In genomic region chr12:121799842-121800693, GRCh38 we compare ENCODE assay signal across 8 cellular contexts. TPM values are rescaled to one million over a fixed set of nuclear protein-coding genes. Genes with fewer than 3 reads are reported as not detected.
DNase-seq lines count a peak whose midpoint lies in the region; ATAC-seq and TF ChIP-seq lines count a peak whose summit lies in the region.

No MANE protein-coding gene starts in this region.

- H3K9me3 Mint-ChIP-seq in T-cell (no peaks in the 10 kb centered on the region), progenitor cell of endocrine pancreas (ENCODE audit: low read depth) (no peaks in the 10 kb centered on the region)

- peak overlapping the region; percentile 100 for H3K9ac ChIP-seq in Loucy (ENCODE audit: low read depth, low read length, poor library complexity, severe bottlenecking)

- H3K36me3 ChIP-seq in ACC112 (ENCODE audit: insufficient read depth, low read length) (no peaks in the 10 kb centered on the region; the same call in 1 of the 2 replicates), Loucy (ENCODE audit: insufficient read depth, low read length) (0 out of 2 replicates have a peak, but pooled peaks cover 5% of the 10 kb centered on the region), ascending aorta (peaks cover 5 to 7% of the 10 kb centered on the region in 2 donors), right atrium auricular region (peaks cover 7% of the 10 kb centered on the region)

- H3K27me3 ChIP-seq in ACC112 (ENCODE audit: insufficient read depth, low read length) (no peaks in the 10 kb centered on the region), Loucy (ENCODE audit: insufficient read depth, low read length, poor library complexity, severe bottlenecking) (peaks cover 6% of the 10 kb centered on the region), ascending aorta (no peaks in the 10 kb centered on the region), right atrium auricular region (no peaks in the 10 kb centered on the region)

- peak overlapping the region; percentile 100 for H3K27ac ChIP-seq in ACC112 (ENCODE audit: low read depth, low read length)
- H3K27ac ChIP-seq in ascending aorta: peak overlapping the region; percentile 100
- H3K27ac ChIP-seq in right atrium auricular region: peak overlapping the region; percentile 100

- peak overlapping the region; percentile 26 for H2AFZ ChIP-seq in ACC112 (ENCODE audit: low read length, unreplicated experiment)
- H2AFZ ChIP-seq in Loucy (ENCODE audit: low read length): no peak overlapping the region

- peaks cover 35 to 49% (median 40%) of the 10 kb centered on the region in 3 donors for H3K4me1 Mint-ChIP-seq in T-cell
- H3K4me1 Mint-ChIP-seq in progenitor cell of endocrine pancreas (ENCODE audit: low read depth): peaks cover 25% of the 10 kb centered on the region

- intact Hi-C loops in ascending aorta (cut with DNase I): loop anchor here (5.0 to 10.0 kb wide), 4 partner anchors 173 to 425 kb away; partner anchors contain the start of genes BCL7A, DIABLO and ORAI1

- TF ChIP-seq CTCF in Loucy (conservative IDR thresholded peaks at IDR 0.05; ENCODE audit: low read length) (no peak), ascending aorta (IDR thresholded peaks at IDR 0.05) (no peak), right atrium auricular region (IDR thresholded peaks at IDR 0.05) (peak in 1 of 2 donors; percentile 10), progenitor cell of endocrine pancreas (IDR thresholded peaks at IDR 0.05; ENCODE audit: unreplicated experiment) (no peak)

- POLR2A ChIA-PET in T-cell (lab: Charles Lee): interaction anchor here in 1 of 2 donors (0.6 kb wide), 1 partner anchor 426 kb away, joined by 3 read pairs; no protein-coding TSS in a partner anchor

- CTCF ChIA-PET in T-cell (lab: Charles Lee): interaction anchor here in 1 of 2 donors (1.4 to 7.9 kb wide), 4 partner anchors 7 to 114 kb away, joined by 4 to 344 read pairs (median 11); partner anchors contain the start of gene SETD1B

- peak overlapping the region; percentile 86 for H3K4me3 ChIP-seq in ACC112 (ENCODE audit: low read depth, low read length)
- peak overlapping the region; percentile 94 for H3K4me3 ChIP-seq in Loucy (ENCODE audit: low read length, poor library complexity, severe bottlenecking)
- H3K4me3 ChIP-seq in ascending aorta: peak overlapping the region; percentile 94 to 98
- H3K4me3 ChIP-seq in right atrium auricular region: peak overlapping the region; percentile 73 to 79

- ATAC-seq in GM18520 (IDR thresholded peaks at IDR 0.05; ENCODE audit: unreplicated experiment) (peak; percentile 18), T-cell (replicated peaks in 1 of 4) (peak; percentile 2 to 31 (median 21)), GM21360 (IDR thresholded peaks at IDR 0.05; ENCODE audit: unreplicated experiment) (no peak)

- H3K36me3 Mint-ChIP-seq in T-cell (peaks cover 26% of the 10 kb centered on the region), progenitor cell of endocrine pancreas (ENCODE audit: insufficient read depth) (peaks cover 16% of the 10 kb centered on the region)

- H3F3A ChIP-seq in Loucy (ENCODE audit: low read depth): peaks cover 12% of the 10 kb centered on the region; the same call in 1 of the 2 replicates

- H3K27me3 Mint-ChIP-seq in T-cell (no peaks in the 10 kb centered on the region), progenitor cell of endocrine pancreas (no peaks in the 10 kb centered on the region)

- peak overlapping the region; percentile 83 to 88 (median 85) for H3K4me3 Mint-ChIP-seq in T-cell
- H3K4me3 Mint-ChIP-seq in progenitor cell of endocrine pancreas (ENCODE audit: low read depth): peak overlapping the region; percentile 83

- H3K9me2 ChIP-seq in Loucy (replicated peaks; ENCODE audit: low read depth, low read length): no peaks in the 10 kb centered on the region

- H3K4me1 ChIP-seq in ACC112 (ENCODE audit: control insufficient read depth, insufficient read depth, low read length, unreplicated experiment) (peaks cover 31% of the 10 kb centered on the region), Loucy (ENCODE audit: insufficient read depth, low read length, poor library complexity, severe bottlenecking) (peaks cover 22% of the 10 kb centered on the region), ascending aorta (peaks cover 22 to 33% of the 10 kb centered on the region in 2 donors), right atrium auricular region (peaks cover 0 to 64% of the 10 kb centered on the region in 2 donors)

- peaks cover 59% of the 10 kb centered on the region for H3K79me2 ChIP-seq in ACC112 (ENCODE audit: control insufficient read depth, insufficient read depth, low read length, unreplicated experiment)
- peaks cover 76% of the 10 kb centered on the region for H3K79me2 ChIP-seq in Loucy (ENCODE audit: insufficient read depth, low read length)

- H4K20me1 ChIP-seq in Loucy (ENCODE audit: insufficient read depth, low read length, poor library complexity, severe bottlenecking): peaks cover 45% of the 10 kb centered on the region

- peak overlapping the region; percentile 89 for H3K4me2 ChIP-seq in Loucy (ENCODE audit: low read depth, low read length, poor library complexity, severe bottlenecking)

- H3K27ac Mint-ChIP-seq in T-cell: peak overlapping the region; percentile 89 to 93
- H3K27ac Mint-ChIP-seq in progenitor cell of endocrine pancreas: peak overlapping the region; percentile 98

- DNase-seq in T-cell (peak in 27 of 34 experiments; percentile 38 to 83 (median 58)), ascending aorta (ENCODE audit: low spot score in 2 of 2) (peak; percentile 69 to 94), right atrium auricular region (ENCODE audit: low spot score) (peak; percentile 93), progenitor cell of endocrine pancreas (ENCODE audit: low spot score, unreplicated experiment) (no peak)

- H3K9me3 ChIP-seq in Loucy (ENCODE audit: insufficient read depth, low read depth, low read length) (no peaks in the 10 kb centered on the region), ascending aorta (no peaks in the 10 kb centered on the region), right atrium auricular region (no peaks in the 10 kb centered on the region)

RNA-seq across cellular contexts. Expression of gene SETD1B, which starts 3.7 kb away (rescaled TPM):
- 100 to 1,000 TPM in 1 of 5 donors, 10 to 100 TPM in 4; 87.7 to 106 (median 96.0) TPM for total RNA-seq in T-cell
- 22.7 TPM for total RNA-seq in ascending aorta
- total RNA-seq in right atrium auricular region: 1 to 10 TPM; 6.0 to 9.3 TPM
- 27.2 and 28.6 TPM in 2 replicates for total RNA-seq in progenitor cell of endocrine pancreas

RNA-seq across cellular contexts. Expression of gene RHOF, which starts 6.6 kb away (rescaled TPM):
- 100 to 1,000 TPM; 137 to 158 (median 145) TPM for total RNA-seq in T-cell
- 1.9 TPM for total RNA-seq in ascending aorta
- 10 to 100 TPM in 1 of 2 donors, 1 to 10 TPM in 1; 7.3 to 21.9 TPM for total RNA-seq in right atrium auricular region
- 36.0 and 37.5 TPM in 2 replicates for total RNA-seq in progenitor cell of endocrine pancreas

RNA-seq across cellular contexts. Expression of gene HPD, which starts 58.6 kb away (rescaled TPM):
- total RNA-seq in T-cell (under 1 TPM in 3 of 5 donors, not detected in 2; 0.39 to 0.92 (median 0.58) TPM), ascending aorta (0.96 TPM), right atrium auricular region (1 to 10 TPM in 1 of 2 donors, under 1 TPM in 1; 0.39 to 1.3 TPM), progenitor cell of endocrine pancreas (not detected in 2 replicates)
